Comparison of ENCODE assay signal across 16 cellular contexts in genomic region chr13:42715909-42716308, GRCh38.
DNase-seq lines count a peak whose midpoint lies in the region; ATAC-seq and TF ChIP-seq lines count a peak whose summit lies in the region.
"Had no signal": no experiment of that assay in that cellular context is flagged by ENCODE, and none has a peak within 500 bp of the region (broad histone marks: within the 10 kb centered on the region; RNA-seq: fewer than 3 reads in every experiment).

No MANE protein-coding gene starts in this region.

- no CpG with 5 or more reads among the region's 3 CpGs for WGBS in H9 (ENCODE audit: extremely low coverage, insufficient read length, low lambda C conversion rate)
- WGBS in endodermal cell (ENCODE audit: insufficient coverage in 1 of 2, insufficient read length in 1 of 2), 2 experiments = 92 to 100% methylated on average over 1 to 3 of the region's 3 CpGs
- 42 to 61% methylated on average over 3 of the region's 3 CpGs for WGBS in heart right ventricle, 2 donors

- H3K4me1 ChIP-seq in H9 (ENCODE audit: insufficient read depth, low read length) (no peaks in the 10 kb centered on the region), endodermal cell (ENCODE audit: control insufficient read depth, insufficient read depth, low read length) (no peaks in the 10 kb centered on the region), heart right ventricle (peaks cover 0 to 9% (median 0%) of the 10 kb centered on the region in 9 donors), right atrium auricular region (no peaks in the 10 kb centered on the region), PC-9 (replicated peaks; ENCODE audit: insufficient read depth) (peaks cover 11% of the 10 kb centered on the region)
- H3K4me1 ChIP-seq: Caco-2 had no signal

- no peak overlapping the region for H2BK5ac ChIP-seq in H9 (ENCODE audit: insufficient read length, low read length)

- no peak overlapping the region for H3K14ac ChIP-seq in H9 (ENCODE audit: insufficient read depth, low read length)

- no peaks in the 10 kb centered on the region for H3K36me3 ChIP-seq in endodermal cell (ENCODE audit: control insufficient read depth, insufficient read depth, low read length)
- no peaks in the 10 kb centered on the region for H3K36me3 ChIP-seq in heart right ventricle
- no peaks in the 10 kb centered on the region for H3K36me3 ChIP-seq in right atrium auricular region
- H3K36me3 ChIP-seq in PC-9 (ENCODE audit: low read depth) = no peaks in the 10 kb centered on the region

- H3K79me1 ChIP-seq in H9 (ENCODE audit: insufficient read depth, low read depth, low read length, poor library complexity, severe bottlenecking) = no peaks in the 10 kb centered on the region

- CTCF ChIA-PET in RWPE1 (lab: Yijun Ruan, JAX) (interaction anchor here (0.7 kb wide), 2 partner anchors 119 to 1192 kb away, joined by 3 to 4 read pairs; no protein-coding TSS in a partner anchor), PC-9 (lab: Charles Lee) (no interaction called here)

- H3K18ac ChIP-seq in H9 (ENCODE audit: insufficient read length, low read depth, low read length) = no peak overlapping the region

- H3K4me3 Mint-ChIP-seq in H9 (no peak overlapping the region), endodermal cell (no peak overlapping the region)
- H3K4me3 Mint-ChIP-seq: CD4-positive, alpha-beta T cell; HFFc6 had no signal

- intact Hi-C loops in heart right ventricle (cut with DNase I) = no loop called here
- intact Hi-C loops in PC-9 (cut with micrococcal nuclease; ENCODE audit: unreplicated experiment) = no loop called here

- POLR2A ChIA-PET in RWPE1 (lab: Yijun Ruan, JAX; ENCODE audit: low non-redundant PET) (no interaction called here), PC-9 (lab: Charles Lee; ENCODE audit: unreplicated experiment) (interaction anchor here (0.5 to 0.6 kb wide), 2 partner anchors 708 to 911 kb away, joined by 3 to 4 read pairs; no protein-coding TSS in a partner anchor)

- no peak overlapping the region for H2AFZ ChIP-seq in H9 (ENCODE audit: low read length)
- H2AFZ ChIP-seq in PC-9 = no peak overlapping the region

- no peak overlapping the region for H2BK15ac ChIP-seq in H9 (ENCODE audit: low read depth, low read length)

- H3K9me3 ChIP-seq in H9 (ENCODE audit: control insufficient read depth, low read depth, low read length) (no peaks in the 10 kb centered on the region), endodermal cell (ENCODE audit: control insufficient read depth, low read length) (no peaks in the 10 kb centered on the region), heart right ventricle (no peaks in the 10 kb centered on the region), right atrium auricular region (no peaks in the 10 kb centered on the region), PC-9 (ENCODE audit: insufficient read depth, low read depth) (no peaks in the 10 kb centered on the region)
- H3K9me3 ChIP-seq: A549, Caco-2 had no signal

- ATAC-seq in heart right ventricle = peak in 6 of 8 donors; percentile 22 to 79 (median 56)
- no peak for ATAC-seq in activated CD4-positive, CD25-positive, alpha-beta regulatory T cell treated with anti-CD3 and anti-CD28 coated beads, Interleukin-2, amount 50 U/mL, for 24 hours
- ATAC-seq: A549, HCT116 had no signal

- H3K4me1 Mint-ChIP-seq in H9 (0 out of 4 replicates have a peak, but pooled peaks cover 2 to 3% of the 10 kb centered on the region in 2 experiments), endodermal cell (no peaks in the 10 kb centered on the region)

- no peak overlapping the region for H2BK120ac ChIP-seq in H9 (ENCODE audit: low read depth, low read length, poor library complexity, severe bottlenecking)

- H3K9me3 Mint-ChIP-seq in H9 (no peaks in the 10 kb centered on the region; a peak in 2 of 5 replicates), endodermal cell (peaks cover 4% of the 10 kb centered on the region)
- H3K9me3 Mint-ChIP-seq: CD4-positive, alpha-beta T cell; HFFc6 had no signal

- H3K36me3 Mint-ChIP-seq in H9 (ENCODE audit: insufficient read depth in 1 of 3, low read depth in 3 of 3) (no peaks in the 10 kb centered on the region), endodermal cell (ENCODE audit: low read depth) (no peaks in the 10 kb centered on the region)

- H3K4me3 ChIP-seq in endodermal cell (ENCODE audit: low read length) (no peak overlapping the region), heart right ventricle (no peak overlapping the region), right atrium auricular region (no peak overlapping the region), PC-9 (no peak overlapping the region)
- H3K4me3 ChIP-seq: A549 had no signal

- no peak overlapping the region for H4K5ac ChIP-seq in H9 (ENCODE audit: insufficient read length, low read depth, low read length)

- no peak overlapping the region for H3K23ac ChIP-seq in H9 (ENCODE audit: insufficient read length, low read depth, low read length)

- no peak overlapping the region for H3K4ac ChIP-seq in H9 (ENCODE audit: low read depth, low read length)

- no peaks in the 10 kb centered on the region for H3K27me3 ChIP-seq in H9 (ENCODE audit: insufficient read depth, low read length)
- peaks cover 5% of the 10 kb centered on the region for H3K27me3 ChIP-seq in endodermal cell (ENCODE audit: control insufficient read depth, insufficient read depth, low read length, poor library complexity, severe bottlenecking)
- H3K27me3 ChIP-seq in heart right ventricle = no peaks in the 10 kb centered on the region
- H3K27me3 ChIP-seq in right atrium auricular region = no peaks in the 10 kb centered on the region
- no peaks in the 10 kb centered on the region for H3K27me3 ChIP-seq in PC-9 (ENCODE audit: insufficient read depth, low read depth)

- H2BK20ac ChIP-seq in H9 (ENCODE audit: low read depth, low read length, poor library complexity, severe bottlenecking) = no peak overlapping the region

- TF ChIP-seq CTCF in H9 (conservative IDR thresholded peaks at IDR 0.05) (no peak), endodermal cell (conservative IDR thresholded peaks at IDR 0.05) (no peak), heart right ventricle (IDR thresholded peaks at IDR 0.05) (no peak), right atrium auricular region (IDR thresholded peaks at IDR 0.05) (no peak), RWPE1 (conservative IDR thresholded peaks at IDR 0.05; ENCODE audit: low read depth) (no peak), PC-9 (conservative IDR thresholded peaks at IDR 0.05) (no peak)

- no peak overlapping the region for H3K9ac ChIP-seq in H9 (ENCODE audit: extremely low read depth, insufficient read length, low read length)
- H3K9ac ChIP-seq in endodermal cell (ENCODE audit: extremely low read depth, low read length, poor library complexity, severe bottlenecking) = no peak overlapping the region

- H3T11ph ChIP-seq in H9 (ENCODE audit: low read length) = no peak overlapping the region

- H3K23me2 ChIP-seq in H9 (ENCODE audit: insufficient read length, low read depth, low read length, poor library complexity, severe bottlenecking) = no peaks in the 10 kb centered on the region

- H4K20me1 ChIP-seq in H9 (ENCODE audit: control insufficient read depth, insufficient read depth, insufficient read length) = no peaks in the 10 kb centered on the region
- no peaks in the 10 kb centered on the region for H4K20me1 ChIP-seq in PC-9 (ENCODE audit: insufficient read depth)

- H2BK12ac ChIP-seq in H9 (ENCODE audit: insufficient read length, low read depth, low read length) = no peak overlapping the region

- no peaks in the 10 kb centered on the region for H3K79me2 ChIP-seq in H9 (ENCODE audit: insufficient read depth, low read length)
- H3K79me2 ChIP-seq in PC-9 (ENCODE audit: low read depth) = no peaks in the 10 kb centered on the region

- H3F3A ChIP-seq in PC-9 (ENCODE audit: insufficient read depth, low read depth) = peaks cover 9% of the 10 kb centered on the region

- no peak overlapping the region for H2AK5ac ChIP-seq in H9 (ENCODE audit: insufficient read length, low read length)

- H3K9me2 ChIP-seq in PC-9 (ENCODE audit: insufficient read depth) = no peaks in the 10 kb centered on the region

- H4K91ac ChIP-seq in H9 (ENCODE audit: insufficient read length, low read depth, low read length) = no peak overlapping the region

- H4K8ac ChIP-seq in H9 (replicated peaks; ENCODE audit: insufficient read length, low read depth, low read length) = no peak overlapping the region

- no peak overlapping the region for H3K27ac ChIP-seq in H9 (ENCODE audit: insufficient read length, low read depth, low read length)
- no peak overlapping the region for H3K27ac ChIP-seq in endodermal cell (ENCODE audit: low read depth, low read length)
- H3K27ac ChIP-seq in heart right ventricle = peak overlapping the region in 6 of 10 donors; percentile 11 to 59 (median 39)
- H3K27ac ChIP-seq in right atrium auricular region = peak overlapping the region; percentile 11 to 71
- H3K27ac ChIP-seq in RWPE1 = no peak overlapping the region
- H3K27ac ChIP-seq in PC-9 = no peak overlapping the region
- H3K27ac ChIP-seq: A549, C4-2B, HL-60 had no signal

- DNase-seq in H9 (no peak), endodermal cell (no peak), heart right ventricle (no peak), right atrium auricular region (ENCODE audit: low spot score) (no peak), RWPE1 (ENCODE audit: low spot score) (no peak), PC-9 (no peak), NCI-H345 treated with DMSO at 0.1 percent for 48 hours (lab: John Stamatoyannopoulos, UW; ENCODE audit: unreplicated experiment) (no peak)
- DNase-seq: AML-193; Caco-2; CD4-positive, alpha-beta T cell; HFFc6 had no signal

- H3K4me2 ChIP-seq in H9 (ENCODE audit: insufficient read depth, insufficient read length, low read length) (no peak overlapping the region), PC-9 (no peak overlapping the region)
- H3K4me2 ChIP-seq: A549 had no signal

- H3K27ac Mint-ChIP-seq in H9 (0 out of 7 replicates have a peak overlapping the region, but pooled peaks of 2 of the 3 experiments have one; percentile 31 to 54), endodermal cell (peak overlapping the region; percentile 27)
- H3K27ac Mint-ChIP-seq: CD4-positive, alpha-beta T cell; HFFc6 had no signal

- H3K27me3 Mint-ChIP-seq in H9 (ENCODE audit: low read depth) (peaks cover 3% of the 10 kb centered on the region; the same call in 1 of the 2 replicates), endodermal cell (ENCODE audit: insufficient read depth) (peaks cover 4% of the 10 kb centered on the region)

- H3K56ac ChIP-seq in H9 (ENCODE audit: insufficient read length, low read depth, low read length) = no peak overlapping the region

- BruUV-seq in PC-9 (replicated peaks; lab: Mats Ljungman, UMichigan) = no TSS peak

Comparison
In these comparisons a context has a peak if more than half of its experiments do, and no peak if none do; other contexts are left out.
1. H3K27ac ChIP-seq: peak in heart right ventricle (6 of 10) and right atrium auricular region (2 of 2); none in H9 (single experiment), endodermal cell (single experiment), RWPE1 (single experiment) and PC-9 (single experiment).
2. ATAC-seq: peak in heart right ventricle (6 of 8); none in activated CD4-positive, CD25-positive, alpha-beta regulatory T cell treated with anti-CD3 and anti-CD28 coated beads, Interleukin-2, amount 50 U/mL, for 24 hours (0 of 2).